9 cellular contexts compared by ENCODE assay signal in the genomic region with DNA sequence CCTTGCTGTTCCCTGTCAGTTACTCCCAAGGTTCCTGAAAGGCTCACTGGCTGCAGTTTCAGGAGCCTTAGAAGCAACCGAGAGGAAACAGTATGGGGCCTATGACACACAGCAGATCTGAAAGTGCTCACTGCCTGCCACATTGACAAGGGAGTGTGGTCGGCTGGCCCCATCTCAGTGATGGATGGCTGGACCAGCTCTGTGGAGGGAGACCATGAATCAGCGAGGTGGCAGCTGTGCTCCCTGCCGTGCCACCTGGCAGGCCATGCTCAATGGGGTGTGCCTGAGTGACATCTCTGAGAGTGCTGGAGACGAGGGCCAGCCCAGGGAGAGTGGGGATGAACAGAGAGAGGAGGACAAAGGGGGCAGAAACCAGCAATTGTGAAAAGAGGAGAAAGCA. TPM values are rescaled to one million over a fixed set of nuclear protein-coding genes. Genes with fewer than 3 reads are reported as not detected.
DNase-seq lines count a peak whose midpoint lies in the region; ATAC-seq lines count a peak whose summit lies in the region.
"Had no signal": no experiment of that assay in that cellular context is flagged by ENCODE, and none has a peak within 500 bp of the region (broad histone marks: within the 10 kb centered on the region; RNA-seq: fewer than 3 reads in every experiment).

No MANE protein-coding gene starts in this region.

- ATAC-seq in GM21723 (IDR thresholded peaks at IDR 0.05; ENCODE audit: unreplicated experiment) (peak; percentile 55), HG03460 (IDR thresholded peaks at IDR 0.05; ENCODE audit: unreplicated experiment) (peak; percentile 91), left lobe of liver (no peak)
- ATAC-seq: foreskin keratinocyte had no signal

- DNase-seq in NCI-H2171 treated with DMSO at 0.1 percent for 48 hours (lab: John Stamatoyannopoulos, UW) (peak; percentile 57), NCI-H2171 (lab: John Stamatoyannopoulos, UW) (no peak), kidney tubule cell (ENCODE audit: low spot score) (peak; percentile 83), NCI-H1048 (lab: John Stamatoyannopoulos, UW) (no peak), left lobe of liver (ENCODE audit: low spot score) (no peak)
- no peak for DNase-seq in stimulated activated naive CD4-positive, alpha-beta T cell (lab: John Stamatoyannopoulos, UW)
- DNase-seq: foreskin keratinocyte had no signal

RNA-seq across cellular contexts. Expression of gene DOCK2, which starts 49.1 kb away (rescaled TPM):
- 4.1 TPM for total RNA-seq in left lobe of liver

Comparison
In these comparisons a context has a peak if more than half of its experiments do, and no peak if none do; other contexts are left out.
1. DNase-seq: peak in NCI-H2171 treated with DMSO at 0.1 percent for 48 hours (single experiment) and kidney tubule cell (single experiment); none in NCI-H2171 (single experiment), stimulated activated naive CD4-positive, alpha-beta T cell (0 of 6), NCI-H1048 (single experiment) and left lobe of liver (single experiment).